Comparison of ENCODE assay signal across 1 cellular context in the genomic region with DNA sequence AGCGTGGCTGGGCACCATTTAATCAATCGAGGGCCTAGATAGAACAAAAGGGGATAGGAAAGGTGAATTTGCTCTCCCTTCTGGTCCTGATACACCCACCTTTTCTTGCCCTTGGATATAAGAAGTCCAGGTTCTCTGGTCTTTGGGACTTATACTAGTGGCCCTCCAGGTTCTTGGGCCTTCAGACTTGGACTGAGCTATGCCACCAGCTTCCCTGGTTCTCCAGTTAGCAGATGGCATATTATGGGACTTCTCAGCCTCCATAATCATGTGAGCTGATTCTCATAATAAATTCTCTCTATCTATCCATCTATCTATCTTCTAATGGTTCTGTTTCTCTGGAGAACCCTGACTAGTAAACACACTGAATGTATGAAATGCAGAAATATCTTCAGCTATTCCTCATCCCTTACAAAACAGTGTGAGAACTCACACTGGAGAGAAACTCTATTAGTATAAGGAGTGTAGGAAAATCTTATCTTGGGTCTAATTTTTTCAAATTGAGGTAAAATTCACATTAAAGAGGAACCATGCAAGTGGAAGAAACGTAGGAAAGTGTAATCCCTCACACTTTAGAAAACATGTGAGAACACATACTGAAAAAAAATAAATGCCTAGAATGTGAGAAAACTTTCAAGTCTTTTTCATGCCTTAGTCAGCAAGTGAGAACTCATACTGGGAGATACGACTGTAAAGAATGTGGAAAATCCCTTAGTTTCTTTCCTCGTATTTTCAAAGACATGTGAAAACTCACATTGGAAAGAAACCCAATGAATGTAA.
A peak's percentile ranks its signal among the peaks of the same experiment; 100 is the strongest.
TF ChIP-seq lines count a peak whose summit lies in the region.

No MANE protein-coding gene starts in this region.

TF ChIP-seq in HCT116, 20 proteins besides CTCF, POLR2A, EP300 and RAD21:
- no peak for TF ChIP-seq ELF1 (IDR thresholded peaks at IDR 0.05; ENCODE audit: borderline replicate concordance, low read depth)
- TF ChIP-seq ZNF274 (IDR thresholded peaks at IDR 0.05; ENCODE audit: low read depth, low read length): peak; percentile 97
- no peak for TF ChIP-seq CBX3 (IDR thresholded peaks at IDR 0.05; ENCODE audit: low read depth)
